Comparison of ENCODE assay signal across 9 cellular contexts in the genomic region with DNA sequence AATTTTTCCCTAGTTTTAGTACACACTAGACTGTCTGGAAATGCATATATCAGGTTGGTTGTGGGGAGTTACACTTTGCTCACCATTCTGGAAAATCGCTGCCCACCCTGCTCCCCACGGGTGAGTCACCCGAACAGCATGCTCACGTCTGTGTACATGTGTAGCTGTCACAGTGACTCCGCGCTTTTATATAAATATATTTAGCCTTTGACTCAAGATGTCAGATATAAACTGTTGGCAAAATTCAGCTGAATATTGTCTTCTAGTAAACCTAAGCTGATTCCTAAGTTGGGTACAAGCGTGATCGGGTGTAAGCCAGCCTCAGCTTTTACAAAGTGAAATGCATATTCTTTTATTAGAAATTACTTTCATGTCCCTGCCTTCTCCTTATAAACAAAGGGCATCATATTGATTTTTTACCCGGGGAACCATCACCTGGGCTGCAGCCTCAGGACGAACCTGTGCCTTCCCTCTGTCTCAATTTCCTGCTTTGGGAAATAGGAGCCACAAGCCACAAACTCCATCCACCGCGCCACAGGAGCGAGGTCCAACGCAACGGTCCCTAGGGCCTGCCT. TPM values are rescaled to one million over a fixed set of nuclear protein-coding genes. Genes with fewer than 3 reads are reported as not detected.
DNase-seq lines count a peak whose midpoint lies in the region; ATAC-seq and TF ChIP-seq lines count a peak whose summit lies in the region.
"Had no signal": no experiment of that assay in that cellular context is flagged by ENCODE, and none has a peak within 500 bp of the region (broad histone marks: within the 10 kb centered on the region; RNA-seq: fewer than 3 reads in every experiment).

No MANE protein-coding gene starts in this region.

- CTCF ChIA-PET in A673 (lab: Charles Lee) (no interaction called here), HCT116 (lab: Charles Lee) (no interaction called here)

- peak; percentile 41 for ATAC-seq in HCT116

- no peak for TF ChIP-seq POLR2A in HCT116 (IDR thresholded peaks at IDR 0.05; ENCODE audit: borderline replicate concordance, extremely low read depth, insufficient read depth, insufficient read length)

- RAD21 ChIA-PET in HCT116 (lab: Charles Lee; ENCODE audit: low non-redundant PET in 1 of 2, low total read pairs in 2 of 2, uncharacterized antibody in 2 of 2, unreplicated experiment in 2 of 2): no interaction called here

- no peak overlapping the region for H3K4me3 Mint-ChIP-seq in activated T-helper 1 cell treated with anti-CD3 and anti-CD28 coated beads, Interleukin-12 subunit alpha, Interleukin-12 subunit beta, Interleukin-2, Interleukin-4 antibody, amounts not matched to agents 30 ng/mL and 10 ng/mL and 1 ng/mL, durations not matched to agents 14 hours and 24 hours and 36 hours

- peaks cover 4% of the 10 kb centered on the region for H3K9me3 Mint-ChIP-seq in activated T-helper 1 cell treated with anti-CD3 and anti-CD28 coated beads, Interleukin-12 subunit alpha, Interleukin-12 subunit beta, Interleukin-2, Interleukin-4 antibody, amounts not matched to agents 30 ng/mL and 10 ng/mL and 1 ng/mL, durations not matched to agents 14 hours and 24 hours and 36 hours
- H3K9me3 Mint-ChIP-seq: neural crest cell had no signal

- H3K4me3 ChIP-seq in A673 (ENCODE audit: low read depth, low read length, poor library complexity, severe bottlenecking): peak overlapping the region; percentile 65
- peak overlapping the region; percentile 93 to 97 for H3K4me3 ChIP-seq in HCT116 (replicated peaks in 1 of 2; ENCODE audit: low read depth in 1 of 2, low read length in 2 of 2)
- peak overlapping the region; percentile 91 for H3K4me3 ChIP-seq in iPS-18c (ENCODE audit: insufficient read depth, low read depth, low read length)

- DNase-seq in A673 (ENCODE audit: low spot score) (no peak), HCT116 (ENCODE audit: low read depth, low spot score) (no peak), stromal cell of bone marrow (ENCODE audit: low read depth) (peak; percentile 40), RPMI8226 (no peak), NOMO-1 treated with DMSO at 0.1 percent for 48 hours (lab: John Stamatoyannopoulos, UW; ENCODE audit: unreplicated experiment) (no peak)
- DNase-seq in activated T-cell treated with anti-CD3 and anti-CD28 coated beads, Interleukin-2, amount 50 U/mL, for 48 hours: peak; percentile 43 to 44
- DNase-seq in activated T-helper 1 cell treated with anti-CD3 and anti-CD28 coated beads, Interleukin-12 subunit alpha, Interleukin-12 subunit beta, Interleukin-2, Interleukin-4 antibody, amounts not matched to agents 30 ng/mL and 10 ng/mL and 1 ng/mL, durations not matched to agents 14 hours and 24 hours and 36 hours (ENCODE audit: low spot score): no peak

- TF ChIP-seq RAD21 in HCT116 (IDR thresholded peaks at IDR 0.05; ENCODE audit: low read depth): no peak

- no peaks in the 10 kb centered on the region for H4K20me1 ChIP-seq in HCT116 (ENCODE audit: insufficient read depth)

- H3K36me3 ChIP-seq in A673 (ENCODE audit: insufficient read depth, low read length, poor library complexity, severe bottlenecking) (peaks cover 4% of the 10 kb centered on the region), HCT116 (ENCODE audit: control insufficient read depth in 1 of 2, insufficient read depth in 2 of 2, low read length in 2 of 2) (no peaks in the 10 kb centered on the region)

- H3K9me3 ChIP-seq in A673 (ENCODE audit: low read depth, low read length, poor library complexity, severe bottlenecking): no peaks in the 10 kb centered on the region
- no peaks in the 10 kb centered on the region for H3K9me3 ChIP-seq in HCT116 (ENCODE audit: control insufficient read depth in 1 of 2, insufficient read depth in 1 of 2, low read depth in 1 of 2, low read length in 2 of 2)
- H3K9me3 ChIP-seq in iPS-18c (ENCODE audit: control insufficient read depth, insufficient read depth, low read length): no peaks in the 10 kb centered on the region

- BruUV-seq in A673 (replicated peaks; lab: Mats Ljungman, UMichigan) (TSS peak; percentile 84), HCT116 (replicated peaks; lab: Mats Ljungman, UMichigan) (no TSS peak)

- H3K27me3 Mint-ChIP-seq in activated T-helper 1 cell treated with anti-CD3 and anti-CD28 coated beads, Interleukin-12 subunit alpha, Interleukin-12 subunit beta, Interleukin-2, Interleukin-4 antibody, amounts not matched to agents 30 ng/mL and 10 ng/mL and 1 ng/mL, durations not matched to agents 14 hours and 24 hours and 36 hours (ENCODE audit: insufficient read depth): peaks cover 6% of the 10 kb centered on the region

- no peaks in the 10 kb centered on the region for H3K27me3 ChIP-seq in A673 (replicated peaks; ENCODE audit: insufficient read depth, low read depth, low read length, poor library complexity)
- no peaks in the 10 kb centered on the region for H3K27me3 ChIP-seq in HCT116 (ENCODE audit: insufficient read depth, low read length)

- H3K9me2 ChIP-seq in HCT116 (ENCODE audit: insufficient read depth): no peaks in the 10 kb centered on the region

- H3K27ac ChIP-seq in A673 (ENCODE audit: low read depth, low read length, poor library complexity, severe bottlenecking) (peak overlapping the region; percentile 95), HCT116 (ENCODE audit: low read depth, low read length) (no peak overlapping the region; the same call in 1 of the 2 replicates)

- H3K79me2 ChIP-seq in HCT116 (ENCODE audit: insufficient read depth, low read length): peaks cover 45% of the 10 kb centered on the region

- intact Hi-C loops in A673 (cut with micrococcal nuclease; ENCODE audit: unreplicated experiment) (loop anchor here (2.0 kb wide), 1 partner anchor 68 kb away; the partner anchor contains the start of gene FKBP1A), HCT116 (cut with micrococcal nuclease) (loop anchor here (5.0 kb wide), 2 partner anchors 68 to 143 kb away; partner anchors contain the start of genes FKBP1A and NSFL1C)
- intact Hi-C loops in activated T-helper 1 cell treated with anti-CD3 and anti-CD28 coated beads, Interleukin-12 subunit alpha, Interleukin-12 subunit beta, Interleukin-2, Interleukin-4 antibody, amounts not matched to agents 30 ng/mL and 10 ng/mL and 1 ng/mL, durations not matched to agents 14 hours and 24 hours and 36 hours (cut with micrococcal nuclease): loop anchor here (1.0 to 2.0 kb wide), 9 partner anchors 11 to 142 kb away; partner anchors contain the start of genes FKBP1A, NSFL1C, RAD21L1 and SNPH

- TF ChIP-seq CTCF in A673 (conservative IDR thresholded peaks at IDR 0.05; ENCODE audit: low read depth, low read length): no peak
- no peak for TF ChIP-seq CTCF in HCT116 (IDR thresholded peaks at IDR 0.05 in 2 of 3, conservative IDR thresholded peaks at IDR 0.05 in 1 of 3; ENCODE audit: borderline replicate concordance in 1 of 3, insufficient read depth in 1 of 3, low read depth in 2 of 3, low read length in 2 of 3)

- no peak overlapping the region for H3K27ac Mint-ChIP-seq in activated T-helper 1 cell treated with anti-CD3 and anti-CD28 coated beads, Interleukin-12 subunit alpha, Interleukin-12 subunit beta, Interleukin-2, Interleukin-4 antibody, amounts not matched to agents 30 ng/mL and 10 ng/mL and 1 ng/mL, durations not matched to agents 14 hours and 24 hours and 36 hours

- H3K4me1 Mint-ChIP-seq in activated T-helper 1 cell treated with anti-CD3 and anti-CD28 coated beads, Interleukin-12 subunit alpha, Interleukin-12 subunit beta, Interleukin-2, Interleukin-4 antibody, amounts not matched to agents 30 ng/mL and 10 ng/mL and 1 ng/mL, durations not matched to agents 14 hours and 24 hours and 36 hours (ENCODE audit: low read depth): peaks cover 7% of the 10 kb centered on the region
- H3K4me1 Mint-ChIP-seq: neural crest cell had no signal

- H3K4me1 ChIP-seq in A673 (ENCODE audit: insufficient read depth, low read length, poor library complexity, severe bottlenecking) (peaks cover 24% of the 10 kb centered on the region), HCT116 (ENCODE audit: control insufficient read depth in 1 of 2, insufficient read depth in 2 of 2, low read length in 2 of 2) (peaks cover 32 to 48% of the 10 kb centered on the region in 2 experiments)

- H3K36me3 Mint-ChIP-seq in activated T-helper 1 cell treated with anti-CD3 and anti-CD28 coated beads, Interleukin-12 subunit alpha, Interleukin-12 subunit beta, Interleukin-2, Interleukin-4 antibody, amounts not matched to agents 30 ng/mL and 10 ng/mL and 1 ng/mL, durations not matched to agents 14 hours and 24 hours and 36 hours (ENCODE audit: low read depth): peaks cover 3% of the 10 kb centered on the region

- peak overlapping the region; percentile 52 for H2AFZ ChIP-seq in HCT116 (ENCODE audit: low read depth, low read length, poor library complexity, severe bottlenecking)

- peak overlapping the region; percentile 99 for H3K9ac ChIP-seq in HCT116 (ENCODE audit: low read length)

- POLR2A ChIA-PET in A673 (lab: Charles Lee; ENCODE audit: low non-redundant PET): no interaction called here
- POLR2A ChIA-PET in HCT116 (lab: Charles Lee): no interaction called here

- H3K4me2 ChIP-seq in HCT116 (ENCODE audit: low read length): peak overlapping the region; percentile 94

TF ChIP-seq in HCT116, 20 proteins besides CTCF, POLR2A, EP300 and RAD21:
- no peak for TF ChIP-seq FOSL1 (IDR thresholded peaks at IDR 0.05; ENCODE audit: low read depth)

RNA-seq across cellular contexts. Expression of gene SDCBP2, which starts 4.3 kb away (rescaled TPM):
- total RNA-seq in A673 (2021): 3.4 and 3.5 TPM in 2 replicates
- total RNA-seq in HCT116 (2021; ENCODE audit: unreplicated experiment): 3.4 TPM
- 3.0 and 3.9 TPM in 2 replicates for polyA plus RNA-seq in HCT116 (2012)
- 2.2 and 2.6 TPM in 2 replicates for total RNA-seq in activated T-helper 1 cell treated with anti-CD3 and anti-CD28 coated beads, Interleukin-12 subunit alpha, Interleukin-12 subunit beta, Interleukin-2, Interleukin-4 antibody, amounts not matched to agents 30 ng/mL and 10 ng/mL and 1 ng/mL, durations not matched to agents 14 hours and 24 hours and 36 hours

RNA-seq across cellular contexts. Expression of gene SNPH, which starts 58.6 kb away (rescaled TPM):
- total RNA-seq in A673 (2021) (0.43 and 0.81 TPM in 2 replicates), HCT116 (2021; ENCODE audit: unreplicated experiment) (3.2 TPM)
- polyA plus RNA-seq in HCT116 (2012): 2.8 TPM in 2 replicates
- 2.1 and 2.5 TPM in 2 replicates for total RNA-seq in activated T-helper 1 cell treated with anti-CD3 and anti-CD28 coated beads, Interleukin-12 subunit alpha, Interleukin-12 subunit beta, Interleukin-2, Interleukin-4 antibody, amounts not matched to agents 30 ng/mL and 10 ng/mL and 1 ng/mL, durations not matched to agents 14 hours and 24 hours and 36 hours

Comparison
In these comparisons a context has a peak if more than half of its experiments do, and no peak if none do; other contexts are left out.
1. DNase-seq: peak in activated T-cell treated with anti-CD3 and anti-CD28 coated beads, Interleukin-2, amount 50 U/mL, for 48 hours (2 of 2) and stromal cell of bone marrow (single experiment); none in A673 (single experiment), HCT116 (single experiment), RPMI8226 (single experiment), activated T-helper 1 cell treated with anti-CD3 and anti-CD28 coated beads, Interleukin-12 subunit alpha, Interleukin-12 subunit beta, Interleukin-2, Interleukin-4 antibody, amounts not matched to agents 30 ng/mL and 10 ng/mL and 1 ng/mL, durations not matched to agents 14 hours and 24 hours and 36 hours (single experiment) and NOMO-1 treated with DMSO at 0.1 percent for 48 hours (single experiment).
2. Peak in every context shown above with its lines, with median percentiles within 50 percentile points of each other: H3K4me3 ChIP-seq.